8 cellular contexts compared by ENCODE assay signal in the genomic region with DNA sequence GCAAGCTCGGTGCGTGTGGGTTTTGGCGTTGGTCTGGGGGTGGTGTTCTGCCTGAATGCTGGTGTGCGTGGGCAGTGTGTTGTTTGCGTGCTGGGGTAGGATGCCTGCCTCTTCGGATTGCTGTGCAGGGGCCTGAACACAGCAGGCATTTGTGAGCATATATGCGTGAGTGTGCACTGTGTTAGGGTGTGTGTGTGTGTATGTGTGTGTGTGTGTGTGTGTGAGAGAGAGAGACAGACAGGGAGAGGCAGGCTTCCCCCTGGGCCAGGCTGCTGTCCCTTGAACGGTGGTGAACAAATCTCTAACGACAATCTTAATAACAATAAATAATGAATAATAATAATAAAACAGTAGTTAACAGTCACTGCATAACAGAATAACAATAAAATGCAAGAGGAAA.
DNase-seq lines count a peak whose midpoint lies in the region; ATAC-seq and TF ChIP-seq lines count a peak whose summit lies in the region.
"Not testable (repeated sequence)": the region's sequence is repeated elsewhere in the genome, so short reads cannot be mapped to it uniquely, and the experiment has no call there.

No MANE protein-coding gene starts in this region.

- H3K9me3 ChIP-seq in CD8-positive, alpha-beta memory T cell (ENCODE audit: low read length); right atrium auricular region; naive thymus-derived CD4-positive, alpha-beta T cell (ENCODE audit: control insufficient read depth in 2 of 3, low read length in 3 of 3); ovary: not testable (repeated sequence)

- CTCF ChIA-PET in CD8-positive, alpha-beta memory T cell (lab: Charles Lee); activated B cell treated with CpG ODN at 0.5 μM for 24 hours (lab: Charles Lee); activated CD8-positive, alpha-beta memory T cell treated with anti-CD3 and anti-CD28 coated beads, Interleukin-2, amount 10 ng/mL, durations not matched to agents 7 days and 5 days (lab: Charles Lee); naive thymus-derived CD4-positive, alpha-beta T cell (lab: Charles Lee): not testable (repeated sequence)

- H3K27ac ChIP-seq in CD8-positive, alpha-beta memory T cell (ENCODE audit: low read depth, low read length); right atrium auricular region; naive thymus-derived CD4-positive, alpha-beta T cell (ENCODE audit: low read depth, low read length); ovary: not testable (repeated sequence)

- not testable (repeated sequence) for H3K36me3 ChIP-seq in CD8-positive, alpha-beta memory T cell (ENCODE audit: insufficient read depth, low read length); right atrium auricular region; naive thymus-derived CD4-positive, alpha-beta T cell (ENCODE audit: control insufficient read depth in 2 of 3, insufficient read depth in 3 of 3, low read length in 3 of 3); ovary

- peak in 1 of 5 donors; percentile 17 for DNase-seq in CD8-positive, alpha-beta memory T cell
- DNase-seq in activated B cell treated with CpG ODN at 0.5 μM for 24 hours: not testable (repeated sequence)
- DNase-seq in activated CD8-positive, alpha-beta memory T cell treated with anti-CD3 and anti-CD28 coated beads, Interleukin-2, amount 10 ng/mL, durations not matched to agents 7 days and 5 days: peak; percentile 38
- DNase-seq in activated naive CD8-positive, alpha-beta T cell treated with anti-CD3 and anti-CD28 coated beads for 36 hours: peak; percentile 0
- DNase-seq in right atrium auricular region (ENCODE audit: low spot score) (peak; percentile 32), ovary (peak in 4 of 5 donors; percentile 9 to 16 (median 14)), type B pancreatic cell (ENCODE audit: extremely low spot score, unreplicated experiment) (peak; percentile 2)
- peak in 3 of 9 donors; percentile 1 to 24 (median 7) for DNase-seq in naive thymus-derived CD4-positive, alpha-beta T cell

- not testable (repeated sequence) for H3K4me1 Mint-ChIP-seq in CD8-positive, alpha-beta memory T cell; activated B cell treated with CpG ODN at 0.5 μM for 24 hours; activated CD8-positive, alpha-beta memory T cell treated with anti-CD3 and anti-CD28 coated beads, Interleukin-2, amount 10 ng/mL, durations not matched to agents 7 days and 5 days; activated naive CD8-positive, alpha-beta T cell treated with anti-CD3 and anti-CD28 coated beads for 36 hours; naive thymus-derived CD4-positive, alpha-beta T cell; type B pancreatic cell (ENCODE audit: unreplicated experiment)

- 12 to 23% (median 15%) methylated on average over 3 to 5 of the region's 9 CpGs for WGBS in ovary, 3 donors

- intact Hi-C loops in activated B cell treated with CpG ODN at 0.5 μM for 24 hours (cut with micrococcal nuclease); naive thymus-derived CD4-positive, alpha-beta T cell (cut with micrococcal nuclease); ovary (cut with DNase I): not testable (repeated sequence)

- H3K4me3 Mint-ChIP-seq in CD8-positive, alpha-beta memory T cell: peak overlapping the region in 6 of 7 donors; percentile 34 to 72 (median 66)
- H3K4me3 Mint-ChIP-seq in activated B cell treated with CpG ODN at 0.5 μM for 24 hours (peak overlapping the region; percentile 41), type B pancreatic cell (peak overlapping the region; percentile 36)
- peak overlapping the region; percentile 68 for H3K4me3 Mint-ChIP-seq in activated CD8-positive, alpha-beta memory T cell treated with anti-CD3 and anti-CD28 coated beads, Interleukin-2, amount 10 ng/mL, durations not matched to agents 7 days and 5 days
- H3K4me3 Mint-ChIP-seq in activated naive CD8-positive, alpha-beta T cell treated with anti-CD3 and anti-CD28 coated beads for 36 hours: peak overlapping the region; percentile 54
- H3K4me3 Mint-ChIP-seq in naive thymus-derived CD4-positive, alpha-beta T cell: peak overlapping the region in 8 of 10 donors; percentile 42 to 86 (median 72)

- not testable (repeated sequence) for H3K4me3 ChIP-seq in CD8-positive, alpha-beta memory T cell (ENCODE audit: low read length); right atrium auricular region; naive thymus-derived CD4-positive, alpha-beta T cell (ENCODE audit: low read length); ovary

- not testable (repeated sequence) for H3K27me3 Mint-ChIP-seq in CD8-positive, alpha-beta memory T cell; activated B cell treated with CpG ODN at 0.5 μM for 24 hours; activated CD8-positive, alpha-beta memory T cell treated with anti-CD3 and anti-CD28 coated beads, Interleukin-2, amount 10 ng/mL, durations not matched to agents 7 days and 5 days; activated naive CD8-positive, alpha-beta T cell treated with anti-CD3 and anti-CD28 coated beads for 36 hours; naive thymus-derived CD4-positive, alpha-beta T cell; type B pancreatic cell

- H3K36me3 Mint-ChIP-seq in CD8-positive, alpha-beta memory T cell; activated B cell treated with CpG ODN at 0.5 μM for 24 hours (ENCODE audit: low read depth); activated CD8-positive, alpha-beta memory T cell treated with anti-CD3 and anti-CD28 coated beads, Interleukin-2, amount 10 ng/mL, durations not matched to agents 7 days and 5 days; activated naive CD8-positive, alpha-beta T cell treated with anti-CD3 and anti-CD28 coated beads for 36 hours; naive thymus-derived CD4-positive, alpha-beta T cell; type B pancreatic cell: not testable (repeated sequence)

- ATAC-seq in activated B cell treated with CpG ODN at 0.5 μM for 24 hours (ENCODE audit: low read depth); activated CD8-positive, alpha-beta memory T cell treated with anti-CD3 and anti-CD28 coated beads, Interleukin-2, amount 10 ng/mL, durations not matched to agents 7 days and 5 days; naive thymus-derived CD4-positive, alpha-beta T cell: not testable (repeated sequence)

- H3K27ac Mint-ChIP-seq in CD8-positive, alpha-beta memory T cell; activated B cell treated with CpG ODN at 0.5 μM for 24 hours; activated naive CD8-positive, alpha-beta T cell treated with anti-CD3 and anti-CD28 coated beads for 36 hours; type B pancreatic cell: not testable (repeated sequence)
- H3K27ac Mint-ChIP-seq in activated CD8-positive, alpha-beta memory T cell treated with anti-CD3 and anti-CD28 coated beads, Interleukin-2, amount 10 ng/mL, durations not matched to agents 7 days and 5 days: peak overlapping the region; percentile 76
- peak overlapping the region in 5 of 9 donors; percentile 63 to 91 (median 89) for H3K27ac Mint-ChIP-seq in naive thymus-derived CD4-positive, alpha-beta T cell

- not testable (repeated sequence) for H3K4me1 ChIP-seq in CD8-positive, alpha-beta memory T cell (ENCODE audit: insufficient read depth, low read length); right atrium auricular region; naive thymus-derived CD4-positive, alpha-beta T cell (ENCODE audit: control insufficient read depth in 2 of 2, insufficient read depth in 2 of 2, low read length in 2 of 2); ovary (ENCODE audit: insufficient read depth)

- not testable (repeated sequence) for TF ChIP-seq POLR2A in ovary (IDR thresholded peaks at IDR 0.05)

- TF ChIP-seq CTCF in activated B cell treated with CpG ODN at 0.5 μM for 24 hours (IDR thresholded peaks at IDR 0.05); right atrium auricular region (IDR thresholded peaks at IDR 0.05); ovary (IDR thresholded peaks at IDR 0.05); type B pancreatic cell (conservative IDR thresholded peaks at IDR 0.05): not testable (repeated sequence)

- POLR2A ChIA-PET in CD8-positive, alpha-beta memory T cell (lab: Charles Lee); activated B cell treated with CpG ODN at 0.5 μM for 24 hours (lab: Charles Lee); naive thymus-derived CD4-positive, alpha-beta T cell (lab: Charles Lee): not testable (repeated sequence)

- H3K27me3 ChIP-seq in CD8-positive, alpha-beta memory T cell (ENCODE audit: insufficient read depth, low read length, poor library complexity, severe bottlenecking); right atrium auricular region; naive thymus-derived CD4-positive, alpha-beta T cell (ENCODE audit: control insufficient read depth in 2 of 2, insufficient read depth in 2 of 2, low read length in 2 of 2); ovary: not testable (repeated sequence)

- H3K9me3 Mint-ChIP-seq in CD8-positive, alpha-beta memory T cell; activated B cell treated with CpG ODN at 0.5 μM for 24 hours; activated CD8-positive, alpha-beta memory T cell treated with anti-CD3 and anti-CD28 coated beads, Interleukin-2, amount 10 ng/mL, durations not matched to agents 7 days and 5 days (ENCODE audit: low read depth); activated naive CD8-positive, alpha-beta T cell treated with anti-CD3 and anti-CD28 coated beads for 36 hours; naive thymus-derived CD4-positive, alpha-beta T cell; type B pancreatic cell: not testable (repeated sequence)

- TF ChIP-seq EP300 in ovary (IDR thresholded peaks at IDR 0.05): not testable (repeated sequence)
